Comparison of ENCODE assay signal across 8 cellular contexts in the genomic region with DNA sequence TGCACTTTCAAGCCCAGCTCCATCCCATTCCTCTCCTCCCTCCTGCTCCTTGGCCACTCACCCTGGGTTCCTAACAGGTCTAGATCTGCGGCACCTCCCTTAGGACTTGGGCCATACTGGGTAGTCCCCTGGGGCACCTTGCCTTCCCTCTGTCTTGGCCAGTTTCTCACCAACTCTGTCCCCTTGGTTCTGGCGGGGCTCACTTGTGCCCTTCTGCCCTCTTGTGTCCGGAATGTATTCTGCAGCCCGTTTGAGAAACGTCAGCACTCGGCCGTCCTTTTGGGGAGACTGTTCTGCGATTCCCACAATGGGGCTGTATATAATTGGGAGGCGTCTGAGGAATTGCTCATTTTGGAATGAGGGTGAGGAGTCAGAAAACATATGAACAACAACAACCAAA.
DNase-seq lines count a peak whose midpoint lies in the region; ATAC-seq and TF ChIP-seq lines count a peak whose summit lies in the region.

No MANE protein-coding gene starts in this region.

- H3K4me3 ChIP-seq in AG10803 (ENCODE audit: low read length) (no peak overlapping the region), retinal pigment epithelial cell (ENCODE audit: low read length) (no peak overlapping the region)

- DNase-seq in AG10803 (ENCODE audit: low read depth) (peak; percentile 34), GM13977 (ENCODE audit: low spot score) (peak; percentile 58), foreskin keratinocyte (peak in 1 of 2 donors; percentile 6), retinal pigment epithelial cell (ENCODE audit: low read depth) (no peak), cerebellum (ENCODE audit: low spot score) (no peak), inferior parietal cortex (ENCODE audit: extremely low spot score) (no peak), 8988T (no peak)

- no peaks in the 10 kb centered on the region for H3K27me3 ChIP-seq in foreskin keratinocyte

- H3K4me1 ChIP-seq in foreskin keratinocyte, result no peaks in the 10 kb centered on the region

- peak; percentile 47; the same call in 1 of the 3 replicates for ATAC-seq in SK-N-SH treated with all-trans-retinoic acid at 6 μM for 48 hours
- ATAC-seq in foreskin keratinocyte, result peak; percentile 62

- peak; percentile 69 for TF ChIP-seq CTCF in AG10803 (conservative IDR thresholded peaks at IDR 0.05; ENCODE audit: low read length)
- TF ChIP-seq CTCF in GM13977 (IDR thresholded peaks at IDR 0.05; ENCODE audit: extremely low read depth, insufficient read depth, missing control alignments), result peak; percentile 68
- peak; percentile 70 for TF ChIP-seq CTCF in foreskin keratinocyte (conservative IDR thresholded peaks at IDR 0.05)
- peak; percentile 77 for TF ChIP-seq CTCF in retinal pigment epithelial cell (conservative IDR thresholded peaks at IDR 0.05; ENCODE audit: low read depth, low read length)

- no peak overlapping the region for H3K27ac ChIP-seq in foreskin keratinocyte

- in situ Hi-C loops in GM13977 (cut with MboI; ENCODE audit: low pct_unique_long_range_greater_than_20kb, low sequenced_read_pairs, unreplicated experiment), result no loop called here

TF ChIP-seq in SK-N-SH treated with all-trans-retinoic acid at 6 μM for 48 hours, 23 proteins besides CTCF, POLR2A, EP300 and RAD21:
- TF ChIP-seq, protein P1, sequence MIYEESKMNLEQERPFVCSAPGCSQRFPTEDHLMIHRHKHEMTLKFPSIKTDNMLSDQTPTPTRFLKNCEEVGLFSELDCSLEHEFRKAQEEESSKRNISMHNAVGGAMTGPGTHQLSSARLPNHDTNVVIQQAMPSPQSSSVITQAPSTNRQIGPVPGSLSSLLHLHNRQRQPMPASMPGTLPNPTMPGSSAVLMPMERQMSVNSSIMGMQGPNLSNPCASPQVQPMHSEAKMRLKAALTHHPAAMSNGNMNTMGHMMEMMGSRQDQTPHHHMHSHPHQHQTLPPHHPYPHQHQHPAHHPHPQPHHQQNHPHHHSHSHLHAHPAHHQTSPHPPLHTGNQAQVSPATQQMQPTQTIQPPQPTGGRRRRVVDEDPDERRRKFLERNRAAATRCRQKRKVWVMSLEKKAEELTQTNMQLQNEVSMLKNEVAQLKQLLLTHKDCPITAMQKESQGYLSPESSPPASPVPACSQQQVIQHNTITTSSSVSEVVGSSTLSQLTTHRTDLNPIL (CRISPR knock-in tag; IDR thresholded peaks at IDR 0.05; ENCODE audit: low read depth), result no peak
- TF ChIP-seq TCF4 (CRISPR knock-in tag; IDR thresholded peaks at IDR 0.05; ENCODE audit: borderline replicate concordance) (no peak), PPARA (CRISPR knock-in tag; IDR thresholded peaks at IDR 0.05; ENCODE audit: borderline replicate concordance) (no peak), ZC3H10 (CRISPR knock-in tag; IDR thresholded peaks at IDR 0.05) (no peak), ZNF70 (CRISPR knock-in tag; IDR thresholded peaks at IDR 0.05) (no peak), ESRRG (CRISPR knock-in tag; IDR thresholded peaks at IDR 0.05) (no peak), ISL1 (CRISPR knock-in tag; IDR thresholded peaks at IDR 0.05) (no peak), ZFP30 (CRISPR knock-in tag; IDR thresholded peaks at IDR 0.05) (no peak), RARB (CRISPR knock-in tag; IDR thresholded peaks at IDR 0.05) (no peak), BACH2 (CRISPR knock-in tag; IDR thresholded peaks at IDR 0.05; ENCODE audit: borderline replicate concordance) (no peak), ZFP3 (CRISPR knock-in tag; IDR thresholded peaks at IDR 0.05) (no peak), ARNTL (CRISPR knock-in tag; IDR thresholded peaks at IDR 0.05; ENCODE audit: borderline replicate concordance, low read depth) (no peak)
- TF ChIP-seq, protein P2, sequence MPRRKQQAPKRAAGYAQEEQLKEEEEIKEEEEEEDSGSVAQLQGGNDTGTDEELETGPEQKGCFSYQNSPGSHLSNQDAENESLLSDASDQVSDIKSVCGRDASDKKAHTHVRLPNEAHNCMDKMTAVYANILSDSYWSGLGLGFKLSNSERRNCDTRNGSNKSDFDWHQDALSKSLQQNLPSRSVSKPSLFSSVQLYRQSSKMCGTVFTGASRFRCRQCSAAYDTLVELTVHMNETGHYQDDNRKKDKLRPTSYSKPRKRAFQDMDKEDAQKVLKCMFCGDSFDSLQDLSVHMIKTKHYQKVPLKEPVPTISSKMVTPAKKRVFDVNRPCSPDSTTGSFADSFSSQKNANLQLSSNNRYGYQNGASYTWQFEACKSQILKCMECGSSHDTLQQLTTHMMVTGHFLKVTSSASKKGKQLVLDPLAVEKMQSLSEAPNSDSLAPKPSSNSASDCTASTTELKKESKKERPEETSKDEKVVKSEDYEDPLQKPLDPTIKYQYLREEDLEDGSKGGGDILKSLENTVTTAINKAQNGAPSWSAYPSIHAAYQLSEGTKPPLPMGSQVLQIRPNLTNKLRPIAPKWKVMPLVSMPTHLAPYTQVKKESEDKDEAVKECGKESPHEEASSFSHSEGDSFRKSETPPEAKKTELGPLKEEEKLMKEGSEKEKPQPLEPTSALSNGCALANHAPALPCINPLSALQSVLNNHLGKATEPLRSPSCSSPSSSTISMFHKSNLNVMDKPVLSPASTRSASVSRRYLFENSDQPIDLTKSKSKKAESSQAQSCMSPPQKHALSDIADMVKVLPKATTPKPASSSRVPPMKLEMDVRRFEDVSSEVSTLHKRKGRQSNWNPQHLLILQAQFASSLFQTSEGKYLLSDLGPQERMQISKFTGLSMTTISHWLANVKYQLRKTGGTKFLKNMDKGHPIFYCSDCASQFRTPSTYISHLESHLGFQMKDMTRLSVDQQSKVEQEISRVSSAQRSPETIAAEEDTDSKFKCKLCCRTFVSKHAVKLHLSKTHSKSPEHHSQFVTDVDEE (CRISPR knock-in tag; IDR thresholded peaks at IDR 0.05), result no peak
- TF ChIP-seq, protein P3, sequence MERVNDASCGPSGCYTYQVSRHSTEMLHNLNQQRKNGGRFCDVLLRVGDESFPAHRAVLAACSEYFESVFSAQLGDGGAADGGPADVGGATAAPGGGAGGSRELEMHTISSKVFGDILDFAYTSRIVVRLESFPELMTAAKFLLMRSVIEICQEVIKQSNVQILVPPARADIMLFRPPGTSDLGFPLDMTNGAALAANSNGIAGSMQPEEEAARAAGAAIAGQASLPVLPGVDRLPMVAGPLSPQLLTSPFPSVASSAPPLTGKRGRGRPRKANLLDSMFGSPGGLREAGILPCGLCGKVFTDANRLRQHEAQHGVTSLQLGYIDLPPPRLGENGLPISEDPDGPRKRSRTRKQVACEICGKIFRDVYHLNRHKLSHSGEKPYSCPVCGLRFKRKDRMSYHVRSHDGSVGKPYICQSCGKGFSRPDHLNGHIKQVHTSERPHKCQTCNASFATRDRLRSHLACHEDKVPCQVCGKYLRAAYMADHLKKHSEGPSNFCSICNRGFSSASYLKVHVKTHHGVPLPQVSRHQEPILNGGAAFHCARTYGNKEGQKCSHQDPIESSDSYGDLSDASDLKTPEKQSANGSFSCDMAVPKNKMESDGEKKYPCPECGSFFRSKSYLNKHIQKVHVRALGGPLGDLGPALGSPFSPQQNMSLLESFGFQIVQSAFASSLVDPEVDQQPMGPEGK (CRISPR knock-in tag; IDR thresholded peaks at IDR 0.05; ENCODE audit: borderline replicate concordance), result no peak
- TF ChIP-seq, protein P4, sequence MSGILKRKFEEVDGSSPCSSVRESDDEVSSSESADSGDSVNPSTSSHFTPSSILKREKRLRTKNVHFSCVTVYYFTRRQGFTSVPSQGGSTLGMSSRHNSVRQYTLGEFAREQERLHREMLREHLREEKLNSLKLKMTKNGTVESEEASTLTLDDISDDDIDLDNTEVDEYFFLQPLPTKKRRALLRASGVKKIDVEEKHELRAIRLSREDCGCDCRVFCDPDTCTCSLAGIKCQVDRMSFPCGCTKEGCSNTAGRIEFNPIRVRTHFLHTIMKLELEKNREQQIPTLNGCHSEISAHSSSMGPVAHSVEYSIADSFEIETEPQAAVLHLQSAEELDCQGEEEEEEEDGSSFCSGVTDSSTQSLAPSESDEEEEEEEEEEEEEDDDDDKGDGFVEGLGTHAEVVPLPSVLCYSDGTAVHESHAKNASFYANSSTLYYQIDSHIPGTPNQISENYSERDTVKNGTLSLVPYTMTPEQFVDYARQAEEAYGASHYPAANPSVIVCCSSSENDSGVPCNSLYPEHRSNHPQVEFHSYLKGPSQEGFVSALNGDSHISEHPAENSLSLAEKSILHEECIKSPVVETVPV (CRISPR knock-in tag; IDR thresholded peaks at IDR 0.05), result no peak
- TF ChIP-seq, protein P5, sequence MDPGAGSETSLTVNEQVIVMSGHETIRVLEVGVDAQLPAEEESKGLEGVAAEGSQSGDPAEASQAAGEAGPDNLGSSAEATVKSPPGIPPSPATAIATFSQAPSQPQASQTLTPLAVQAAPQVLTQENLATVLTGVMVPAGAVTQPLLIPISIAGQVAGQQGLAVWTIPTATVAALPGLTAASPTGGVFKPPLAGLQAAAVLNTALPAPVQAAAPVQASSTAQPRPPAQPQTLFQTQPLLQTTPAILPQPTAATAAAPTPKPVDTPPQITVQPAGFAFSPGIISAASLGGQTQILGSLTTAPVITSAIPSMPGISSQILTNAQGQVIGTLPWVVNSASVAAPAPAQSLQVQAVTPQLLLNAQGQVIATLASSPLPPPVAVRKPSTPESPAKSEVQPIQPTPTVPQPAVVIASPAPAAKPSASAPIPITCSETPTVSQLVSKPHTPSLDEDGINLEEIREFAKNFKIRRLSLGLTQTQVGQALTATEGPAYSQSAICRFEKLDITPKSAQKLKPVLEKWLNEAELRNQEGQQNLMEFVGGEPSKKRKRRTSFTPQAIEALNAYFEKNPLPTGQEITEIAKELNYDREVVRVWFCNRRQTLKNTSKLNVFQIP (CRISPR knock-in tag; IDR thresholded peaks at IDR 0.05; ENCODE audit: borderline replicate concordance, low read depth), result no peak
TF ChIP-seq in SK-N-SH treated with all-trans-retinoic acid at 6 μM for 48 hours: peak in this region for 0.

Comparison
In these comparisons a context has a peak if more than half of its experiments do, and no peak if none do; other contexts are left out.
1. DNase-seq: peak in AG10803 (single experiment) and GM13977 (single experiment); none in retinal pigment epithelial cell (single experiment), cerebellum (single experiment), inferior parietal cortex (single experiment) and 8988T (single experiment).
2. Peak in every context shown above with its lines, with median percentiles within 50 percentile points of each other: CTCF ChIP-seq.